Comparison of ENCODE assay signal across 20 cellular contexts in the genomic region with DNA sequence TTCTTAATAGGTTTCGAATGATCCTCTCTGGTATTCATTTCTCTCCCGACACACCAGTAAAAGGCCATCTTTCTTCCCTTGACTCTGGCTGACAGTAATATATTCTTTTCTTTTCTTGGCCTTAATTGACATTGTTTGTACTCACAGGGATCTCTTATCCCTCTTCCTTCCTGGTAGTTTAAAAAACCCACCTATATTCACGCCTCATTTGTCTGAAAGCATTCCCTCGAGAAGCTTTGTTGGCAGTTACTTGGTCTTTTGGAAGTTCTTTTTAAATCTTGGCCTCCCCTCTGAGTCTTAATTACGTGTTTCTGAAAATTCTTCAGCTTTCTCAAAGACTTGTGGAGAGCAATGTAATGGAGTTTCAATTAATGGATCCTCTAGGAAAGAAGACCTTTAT.
"Had no signal": no experiment of that assay in that cellular context is flagged by ENCODE, and none has a peak within 500 bp of the region (broad histone marks: within the 10 kb centered on the region; RNA-seq: fewer than 3 reads in every experiment).

No MANE protein-coding gene starts in this region.

- H3K27me3 Mint-ChIP-seq: activated naive CD8-positive, alpha-beta T cell; stimulated activated naive CD8-positive, alpha-beta T cell treated with anti-CD3 and anti-CD28 coated beads, Interleukin-15, amount 100 ng/mL, for 72 hours had no signal

- H3K27ac ChIP-seq: adrenal gland, lower lobe of right lung, pancreas, right lobe of liver, skin epidermis, transverse colon had no signal

- H3K36me3 ChIP-seq: adrenal gland, lower lobe of right lung, pancreas, right lobe of liver, transverse colon had no signal

- H3K36me3 Mint-ChIP-seq: activated naive CD8-positive, alpha-beta T cell; stimulated activated effector memory CD8-positive, alpha-beta T cell treated with anti-CD3 and anti-CD28 coated beads, Interleukin-12 subunit alpha, Interleukin-12 subunit beta, amount 100 ng/mL, for 72 hours had no signal

- H3K9me3 ChIP-seq: adrenal gland, lower lobe of right lung, pancreas, right lobe of liver, transverse colon had no signal

- H3K27ac Mint-ChIP-seq: activated naive CD8-positive, alpha-beta T cell; activated T-helper 2 cell treated with anti-CD3 and anti-CD28 coated beads, Interferon-gamma antibody, Interleukin-2, Interleukin-4, amounts not matched to agents 10 μg/mL and 5 μg/mL and 100 μg/mL, durations not matched to agents 14 hours and 24 hours and 36 hours; naive thymus-derived CD8-positive, alpha-beta T cell; stimulated activated effector memory CD8-positive, alpha-beta T cell treated with anti-CD3 and anti-CD28 coated beads, Interleukin-12 subunit alpha, Interleukin-12 subunit beta, amount 100 ng/mL, for 72 hours had no signal

- H3K27me3 ChIP-seq: adrenal gland, right lobe of liver, transverse colon had no signal

- ATAC-seq: activated T-cell treated with anti-CD3 and anti-CD28 coated beads, Interleukin-2, amount 50 U/mL, for 4 hours; left lobe of liver; lower lobe of right lung; naive thymus-derived CD8-positive, alpha-beta T cell; pancreas; stimulated activated effector memory CD8-positive, alpha-beta T cell treated with anti-CD3 and anti-CD28 coated beads, Interleukin-12 subunit alpha, Interleukin-12 subunit beta, amount 100 ng/mL, for 72 hours; stimulated activated naive CD8-positive, alpha-beta T cell treated with anti-CD3 and anti-CD28 coated beads, Interleukin-15, amount 100 ng/mL, for 72 hours had no signal

- H3K4me3 ChIP-seq: adrenal gland, lower lobe of right lung, pancreas, right lobe of liver, skin epidermis, transverse colon had no signal

- H3K4me1 ChIP-seq: adrenal gland, lower lobe of right lung, pancreas, right lobe of liver, transverse colon had no signal

- H3K4me3 Mint-ChIP-seq: activated naive CD8-positive, alpha-beta T cell; activated T-cell treated with anti-CD3 and anti-CD28 coated beads, Interleukin-2, amount 50 U/mL, for 4 hours; naive thymus-derived CD8-positive, alpha-beta T cell; stimulated activated effector memory CD8-positive, alpha-beta T cell treated with anti-CD3 and anti-CD28 coated beads, Interleukin-12 subunit alpha, Interleukin-12 subunit beta, amount 100 ng/mL, for 72 hours; stimulated activated naive CD8-positive, alpha-beta T cell treated with anti-CD3 and anti-CD28 coated beads, Interleukin-15, amount 100 ng/mL, for 72 hours had no signal

- DNase-seq: activated CD4-positive, alpha-beta T cell treated with anti-CD3 and anti-CD28 coated beads, Interleukin-2, amount 50 U/mL, for 48 hours; activated CD8-positive, alpha-beta memory T cell treated with anti-CD3 and anti-CD28 coated beads, Interleukin-2, amount 50 U/mL, for 48 hours; activated naive CD4-positive, alpha-beta T cell; activated T-cell treated with anti-CD3 and anti-CD28 coated beads, Interleukin-2, amount 50 U/mL, for 4 hours; adrenal gland; cerebellar nuclear complex; cortex of kidney; lower lobe of right lung; naive thymus-derived CD8-positive, alpha-beta T cell; pancreas; right lobe of liver; stimulated activated CD4-positive, alpha-beta T cell treated with anti-CD3 and anti-CD28 coated beads, Interleukin-1b, Interleukin-23, amount 100 ng/mL, for 48 hours; stimulated activated naive CD8-positive, alpha-beta T cell treated with anti-CD3 and anti-CD28 coated beads, Interleukin-15, amount 100 ng/mL, for 72 hours; T-helper 1 cell; transverse colon had no signal

- H3K9me3 Mint-ChIP-seq: activated T-helper 2 cell treated with anti-CD3 and anti-CD28 coated beads, Interferon-gamma antibody, Interleukin-2, Interleukin-4, amounts not matched to agents 10 μg/mL and 5 μg/mL and 100 μg/mL, durations not matched to agents 14 hours and 24 hours and 36 hours; stimulated activated effector memory CD8-positive, alpha-beta T cell treated with anti-CD3 and anti-CD28 coated beads, Interleukin-12 subunit alpha, Interleukin-12 subunit beta, amount 100 ng/mL, for 72 hours had no signal

- H3K4me1 Mint-ChIP-seq: naive thymus-derived CD8-positive, alpha-beta T cell; stimulated activated effector memory CD8-positive, alpha-beta T cell treated with anti-CD3 and anti-CD28 coated beads, Interleukin-12 subunit alpha, Interleukin-12 subunit beta, amount 100 ng/mL, for 72 hours; stimulated activated naive CD8-positive, alpha-beta T cell treated with anti-CD3 and anti-CD28 coated beads, Interleukin-15, amount 100 ng/mL, for 72 hours had no signal
